In the genomic region with DNA sequence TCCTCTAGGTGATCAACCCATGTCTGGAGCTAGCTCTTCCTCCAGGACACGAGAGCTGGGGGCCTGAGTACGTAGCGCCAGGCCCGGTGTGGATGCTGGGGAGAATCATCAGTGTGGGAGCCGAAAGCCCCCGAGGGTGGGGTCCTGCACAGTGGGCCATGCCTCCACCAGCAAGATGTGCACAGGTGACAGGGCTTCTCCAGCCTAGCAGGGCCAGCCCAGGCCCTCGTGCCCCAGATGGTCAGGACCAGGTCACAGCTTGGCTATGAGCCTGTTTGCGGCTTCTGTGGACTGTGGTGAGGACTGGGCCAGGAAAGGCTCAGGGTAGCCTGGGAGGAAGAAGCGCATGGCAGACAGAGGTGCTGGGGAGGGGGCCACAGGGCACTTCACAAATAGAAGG, we compare ENCODE assay signal across 1 cellular context.
TF ChIP-seq lines count a peak whose summit lies in the region.

No MANE protein-coding gene starts in this region.

TF ChIP-seq in K562, 482 proteins besides CTCF, POLR2A, EP300 and RAD21:
- TF ChIP-seq BMI1 (IDR thresholded peaks at IDR 0.05; ENCODE audit: low read length) (no peak), TEAD1 (CRISPR knock-in tag; IDR thresholded peaks at IDR 0.05) (no peak), EZH2 (IDR thresholded peaks at IDR 0.05; ENCODE audit: borderline replicate concordance, low read depth, low read length) (no peak), STAT5B (CRISPR knock-in tag; IDR thresholded peaks at IDR 0.05) (no peak), ZNF717 (CRISPR knock-in tag; IDR thresholded peaks at IDR 0.05) (no peak), ZNF239 (CRISPR knock-in tag; IDR thresholded peaks at IDR 0.05) (no peak), CHD7 (IDR thresholded peaks at IDR 0.05; ENCODE audit: low read depth, low read length) (no peak), KAT7 (CRISPR knock-in tag; IDR thresholded peaks at IDR 0.05; ENCODE audit: borderline replicate concordance) (no peak), ZNF253 (CRISPR knock-in tag; conservative IDR thresholded peaks at IDR 0.05) (no peak), MTA1 (IDR thresholded peaks at IDR 0.05; ENCODE audit: borderline replicate concordance) (no peak), RFX7 (CRISPR knock-in tag; IDR thresholded peaks at IDR 0.05) (no peak), NUFIP1 (IDR thresholded peaks at IDR 0.05; ENCODE audit: partially characterized antibody) (no peak), SRSF9 (IDR thresholded peaks at IDR 0.05; ENCODE audit: borderline replicate concordance, low read depth, low read length) (no peak), ZNF274 (IDR thresholded peaks at IDR 0.05; ENCODE audit: borderline replicate concordance, low read depth, low read length) (no peak), ZNF764 (CRISPR knock-in tag; IDR thresholded peaks at IDR 0.05; ENCODE audit: low read depth) (no peak)
- TF ChIP-seq, protein P1, sequence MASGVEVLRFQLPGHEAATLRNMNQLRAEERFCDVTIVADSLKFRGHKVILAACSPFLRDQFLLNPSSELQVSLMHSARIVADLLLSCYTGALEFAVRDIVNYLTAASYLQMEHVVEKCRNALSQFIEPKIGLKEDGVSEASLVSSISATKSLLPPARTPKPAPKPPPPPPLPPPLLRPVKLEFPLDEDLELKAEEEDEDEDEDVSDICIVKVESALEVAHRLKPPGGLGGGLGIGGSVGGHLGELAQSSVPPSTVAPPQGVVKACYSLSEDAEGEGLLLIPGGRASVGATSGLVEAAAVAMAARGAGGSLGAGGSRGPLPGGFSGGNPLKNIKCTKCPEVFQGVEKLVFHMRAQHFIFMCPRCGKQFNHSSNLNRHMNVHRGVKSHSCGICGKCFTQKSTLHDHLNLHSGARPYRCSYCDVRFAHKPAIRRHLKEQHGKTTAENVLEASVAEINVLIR (CRISPR knock-in tag; IDR thresholded peaks at IDR 0.05), result no peak
- TF ChIP-seq, protein P2, sequence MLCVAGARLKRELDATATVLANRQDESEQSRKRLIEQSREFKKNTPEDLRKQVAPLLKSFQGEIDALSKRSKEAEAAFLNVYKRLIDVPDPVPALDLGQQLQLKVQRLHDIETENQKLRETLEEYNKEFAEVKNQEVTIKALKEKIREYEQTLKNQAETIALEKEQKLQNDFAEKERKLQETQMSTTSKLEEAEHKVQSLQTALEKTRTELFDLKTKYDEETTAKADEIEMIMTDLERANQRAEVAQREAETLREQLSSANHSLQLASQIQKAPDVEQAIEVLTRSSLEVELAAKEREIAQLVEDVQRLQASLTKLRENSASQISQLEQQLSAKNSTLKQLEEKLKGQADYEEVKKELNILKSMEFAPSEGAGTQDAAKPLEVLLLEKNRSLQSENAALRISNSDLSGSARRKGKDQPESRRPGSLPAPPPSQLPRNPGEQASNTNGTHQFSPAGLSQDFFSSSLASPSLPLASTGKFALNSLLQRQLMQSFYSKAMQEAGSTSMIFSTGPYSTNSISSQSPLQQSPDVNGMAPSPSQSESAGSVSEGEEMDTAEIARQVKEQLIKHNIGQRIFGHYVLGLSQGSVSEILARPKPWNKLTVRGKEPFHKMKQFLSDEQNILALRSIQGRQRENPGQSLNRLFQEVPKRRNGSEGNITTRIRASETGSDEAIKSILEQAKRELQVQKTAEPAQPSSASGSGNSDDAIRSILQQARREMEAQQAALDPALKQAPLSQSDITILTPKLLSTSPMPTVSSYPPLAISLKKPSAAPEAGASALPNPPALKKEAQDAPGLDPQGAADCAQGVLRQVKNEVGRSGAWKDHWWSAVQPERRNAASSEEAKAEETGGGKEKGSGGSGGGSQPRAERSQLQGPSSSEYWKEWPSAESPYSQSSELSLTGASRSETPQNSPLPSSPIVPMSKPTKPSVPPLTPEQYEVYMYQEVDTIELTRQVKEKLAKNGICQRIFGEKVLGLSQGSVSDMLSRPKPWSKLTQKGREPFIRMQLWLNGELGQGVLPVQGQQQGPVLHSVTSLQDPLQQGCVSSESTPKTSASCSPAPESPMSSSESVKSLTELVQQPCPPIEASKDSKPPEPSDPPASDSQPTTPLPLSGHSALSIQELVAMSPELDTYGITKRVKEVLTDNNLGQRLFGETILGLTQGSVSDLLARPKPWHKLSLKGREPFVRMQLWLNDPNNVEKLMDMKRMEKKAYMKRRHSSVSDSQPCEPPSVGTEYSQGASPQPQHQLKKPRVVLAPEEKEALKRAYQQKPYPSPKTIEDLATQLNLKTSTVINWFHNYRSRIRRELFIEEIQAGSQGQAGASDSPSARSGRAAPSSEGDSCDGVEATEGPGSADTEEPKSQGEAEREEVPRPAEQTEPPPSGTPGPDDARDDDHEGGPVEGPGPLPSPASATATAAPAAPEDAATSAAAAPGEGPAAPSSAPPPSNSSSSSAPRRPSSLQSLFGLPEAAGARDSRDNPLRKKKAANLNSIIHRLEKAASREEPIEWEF (CRISPR knock-in tag; IDR thresholded peaks at IDR 0.05), result no peak
- TF ChIP-seq, protein P3, sequence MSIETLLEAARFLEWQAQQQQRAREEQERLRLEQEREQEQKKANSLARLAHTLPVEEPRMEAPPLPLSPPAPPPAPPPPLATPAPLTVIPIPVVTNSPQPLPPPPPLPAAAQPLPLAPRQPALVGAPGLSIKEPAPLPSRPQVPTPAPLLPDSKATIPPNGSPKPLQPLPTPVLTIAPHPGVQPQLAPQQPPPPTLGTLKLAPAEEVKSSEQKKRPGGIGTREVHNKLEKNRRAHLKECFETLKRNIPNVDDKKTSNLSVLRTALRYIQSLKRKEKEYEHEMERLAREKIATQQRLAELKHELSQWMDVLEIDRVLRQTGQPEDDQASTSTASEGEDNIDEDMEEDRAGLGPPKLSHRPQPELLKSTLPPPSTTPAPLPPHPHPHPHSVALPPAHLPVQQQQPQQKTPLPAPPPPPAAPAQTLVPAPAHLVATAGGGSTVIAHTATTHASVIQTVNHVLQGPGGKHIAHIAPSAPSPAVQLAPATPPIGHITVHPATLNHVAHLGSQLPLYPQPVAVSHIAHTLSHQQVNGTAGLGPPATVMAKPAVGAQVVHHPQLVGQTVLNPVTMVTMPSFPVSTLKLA (conservative IDR thresholded peaks at IDR 0.05), result no peak
TF ChIP-seq in K562: peak in this region for 0.
